8 cellular contexts compared by ENCODE assay signal in the genomic region with DNA sequence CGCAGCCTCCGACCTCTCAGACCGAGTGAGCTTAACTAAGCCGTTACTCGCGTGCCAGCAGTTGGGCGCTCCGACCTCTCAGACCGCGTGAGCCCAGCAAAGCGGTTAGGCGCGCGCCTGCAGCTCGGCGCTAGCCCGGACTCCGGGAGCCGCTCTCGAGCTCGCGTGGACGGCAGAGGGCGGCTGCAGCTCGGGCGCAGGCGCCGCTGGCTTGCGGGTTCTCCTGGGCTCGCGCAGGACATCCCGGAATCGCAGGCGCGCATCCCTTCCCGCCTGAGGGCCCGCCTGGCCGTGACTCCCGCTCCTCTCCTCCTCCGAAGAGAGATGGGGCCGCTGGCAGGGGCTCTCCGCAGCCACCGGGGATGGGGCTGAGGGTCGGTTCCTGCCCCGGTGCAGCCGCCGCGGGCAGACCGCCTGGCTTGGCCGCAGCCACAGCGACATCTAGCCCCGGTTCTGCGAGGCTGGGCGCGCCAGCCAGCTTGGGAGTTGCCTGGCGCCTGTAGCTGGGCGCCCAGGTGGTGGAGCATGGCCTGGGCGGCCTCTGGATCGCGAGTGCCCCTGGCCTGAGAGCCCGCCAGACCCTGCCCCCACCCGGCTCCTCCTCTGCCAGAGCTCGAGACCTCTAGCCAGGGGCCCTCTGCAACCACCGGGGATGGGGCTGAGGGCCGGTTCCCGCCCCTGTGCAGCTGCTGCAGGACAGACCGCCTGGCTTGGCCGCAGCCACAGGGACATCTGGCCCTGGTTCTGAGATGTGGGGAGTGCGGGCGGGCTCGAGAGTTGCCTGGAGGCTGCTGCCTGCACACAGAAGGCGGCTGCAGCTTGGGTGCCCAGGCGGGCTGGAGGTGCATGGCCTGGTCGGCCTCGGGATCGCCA.
DNase-seq lines count a peak whose midpoint lies in the region; FAIRE-seq and TF ChIP-seq lines count a peak whose summit lies in the region.
"Not testable (repeated sequence)": the region's sequence is repeated elsewhere in the genome, so short reads cannot be mapped to it uniquely, and the experiment has no call there.

No MANE protein-coding gene starts in this region.

- 0 to 1% methylated on average over 31 to 76 of the region's 76 CpGs for WGBS in endodermal cell (ENCODE audit: insufficient coverage in 1 of 2, insufficient read length in 1 of 2), 2 experiments

- FAIRE-seq in keratinocyte (lab: Jason Lieb, UNC), result not testable (repeated sequence)

- H3K27ac ChIP-seq in endodermal cell (ENCODE audit: low read depth, low read length); keratinocyte (ENCODE audit: control insufficient read depth, insufficient read depth, low read length); substantia nigra (ENCODE audit: low read depth, low read length, poor library complexity, severe bottlenecking): not testable (repeated sequence)

- peak overlapping the region; percentile 88 for H3K27ac Mint-ChIP-seq in endodermal cell

- peak; percentile 41 for TF ChIP-seq CTCF in endodermal cell (conservative IDR thresholded peaks at IDR 0.05)
- peak in 1 of 3 experiments; percentile 4 for TF ChIP-seq CTCF in keratinocyte (optimal IDR thresholded peaks at IDR 0.05 in 1 of 3, IDR thresholded peaks at IDR 0.05 in 1 of 3, conservative IDR thresholded peaks at IDR 0.05 in 1 of 3; ENCODE audit: extremely low read depth in 1 of 3, insufficient read depth in 2 of 3, low read length in 3 of 3)

- peak overlapping the region; percentile 40 for H2AFZ ChIP-seq in keratinocyte (ENCODE audit: control insufficient read depth, low read length)

- H3K9ac ChIP-seq in endodermal cell (ENCODE audit: extremely low read depth, low read length, poor library complexity, severe bottlenecking), result peak overlapping the region; percentile 15
- not testable (repeated sequence) for H3K9ac ChIP-seq in keratinocyte (ENCODE audit: control insufficient read depth, extremely low read depth, insufficient read depth, low read length)

- H3K27me3 ChIP-seq in endodermal cell (ENCODE audit: control insufficient read depth, insufficient read depth, low read length, poor library complexity, severe bottlenecking) (peaks cover 28% of the 10 kb centered on the region), keratinocyte (ENCODE audit: control insufficient read depth, extremely low read depth, insufficient read depth, low read length) (peaks cover 23% of the 10 kb centered on the region)

- H3K4me2 ChIP-seq in keratinocyte (ENCODE audit: control insufficient read depth, extremely low read depth, insufficient read depth, low read depth, low read length), result peak overlapping the region; percentile 48

- H3K9me3 Mint-ChIP-seq in endodermal cell, result not testable (repeated sequence)

- H3K9me1 ChIP-seq in keratinocyte (ENCODE audit: control insufficient read depth, extremely low read depth, insufficient read depth, low read length), result not testable (repeated sequence)

- H3K4me3 Mint-ChIP-seq in endodermal cell, result peak overlapping the region; percentile 82

- not testable (repeated sequence) for H3K36me3 Mint-ChIP-seq in endodermal cell (ENCODE audit: low read depth)

- H3K79me2 ChIP-seq in keratinocyte (ENCODE audit: control insufficient read depth, insufficient read depth, low read length), result not testable (repeated sequence)

- H3K4me3 ChIP-seq in endodermal cell (ENCODE audit: low read length) (peak overlapping the region; percentile 80), keratinocyte (ENCODE audit: control insufficient read depth in 2 of 3, extremely low read depth in 1 of 3, insufficient read depth in 2 of 3, low read depth in 1 of 3, low read length in 3 of 3) (peak overlapping the region in 1 of 3 experiments; percentile 4)

- H4K20me1 ChIP-seq in keratinocyte (ENCODE audit: control insufficient read depth, extremely low read depth, insufficient read depth, low read length), result not testable (repeated sequence)

- not testable (repeated sequence) for H3K9me3 ChIP-seq in endodermal cell (ENCODE audit: control insufficient read depth, low read length); keratinocyte (ENCODE audit: control insufficient read depth, low read depth, low read length)

- DNase-seq in DMS53 treated with DMSO at 0.1 percent for 48 hours (lab: John Stamatoyannopoulos, UW; ENCODE audit: unreplicated experiment) (peak; percentile 51), NCI-H1105 (lab: John Stamatoyannopoulos, UW) (peak; percentile 26), T-helper 1 cell (peak in 4 of 5 donors; percentile 33 to 70 (median 47)), activated gamma-delta T cell treated with Interleukin-2 at 50 U/mL for 16 hours (peak; percentile 54), endodermal cell (peak; percentile 85), putamen (ENCODE audit: low spot score) (peak; percentile 39), substantia nigra (lab: John Stamatoyannopoulos, UW) (peak in 40 of 49 donors; percentile 5 to 78 (median 46))
- DNase-seq in keratinocyte (ENCODE audit: low read depth, low spot score), result not testable (repeated sequence)

- not testable (repeated sequence) for H3K27me3 Mint-ChIP-seq in endodermal cell (ENCODE audit: insufficient read depth)

- H3K4me1 ChIP-seq in endodermal cell (ENCODE audit: control insufficient read depth, insufficient read depth, low read length); keratinocyte (ENCODE audit: control insufficient read depth, extremely low read depth, insufficient read depth, low read length): not testable (repeated sequence)

- not testable (repeated sequence) for H3K36me3 ChIP-seq in endodermal cell (ENCODE audit: control insufficient read depth, insufficient read depth, low read length); keratinocyte (ENCODE audit: control insufficient read depth in 2 of 2, extremely low read depth in 1 of 2, insufficient read depth in 2 of 2, low read length in 2 of 2)

- H3K4me1 Mint-ChIP-seq in endodermal cell, result peaks cover 31% of the 10 kb centered on the region

- dilution Hi-C loops in keratinocyte (cut with MboI; ENCODE audit: extremely low pct_ligation_motif_present, low sequenced_read_pairs), result not testable (repeated sequence)
